Comparison of ENCODE assay signal across 7 cellular contexts in genomic region chr9:129483467-129484324, GRCh38.
DNase-seq lines count a peak whose midpoint lies in the region; ATAC-seq and TF ChIP-seq lines count a peak whose summit lies in the region.

No MANE protein-coding gene starts in this region.

- H3K27ac Mint-ChIP-seq in GM23338 = no peak overlapping the region

- peaks cover 78% of the 10 kb centered on the region for H3K27me3 Mint-ChIP-seq in GM23338 (ENCODE audit: insufficient read depth, low read depth, poor library complexity)

- 15% methylated on average over 29 of the region's 29 CpGs for WGBS in right cardiac atrium
- WGBS in prostate gland = 5% methylated on average over 23 of the region's 29 CpGs

- peak in 1 of 2 experiments; percentile 21; a peak in 1 of 4 replicates for TF ChIP-seq CTCF in GM23338 (conservative IDR thresholded peaks at IDR 0.05; ENCODE audit: low read depth in 2 of 2)
- TF ChIP-seq CTCF in astrocyte of the cerebellum (IDR thresholded peaks at IDR 0.05; ENCODE audit: low read depth, low read length, missing control alignments) = no peak
- TF ChIP-seq CTCF in prostate gland (IDR thresholded peaks at IDR 0.05) = no peak

- peaks cover 37% of the 10 kb centered on the region for H3K4me1 Mint-ChIP-seq in GM23338

- in situ Hi-C loops in astrocyte of the cerebellum (cut with HindIII; ENCODE audit: low sequenced_read_pairs) = no loop called here

- H3F3A ChIP-seq in GM23338 (replicated peaks; ENCODE audit: low read depth) = 0 out of 2 replicates have a peak, but pooled peaks cover 12% of the 10 kb centered on the region

- H3K9me3 ChIP-seq in right cardiac atrium (ENCODE audit: control insufficient read depth, low read length) (no peaks in the 10 kb centered on the region), prostate gland (no peaks in the 10 kb centered on the region)

- intact Hi-C loops in right cardiac atrium (cut with DNase I) (loop anchor here in 3 of 4 donors (5.0 to 10.0 kb wide), 4 partner anchors 71 to 339 kb away; no protein-coding TSS in a partner anchor), prostate gland (cut with DNase I) (loop anchor here (1.0 to 5.0 kb wide), 4 partner anchors 71 to 307 kb away; no protein-coding TSS in a partner anchor)

- no peaks in the 10 kb centered on the region for H3K9me2 ChIP-seq in GM23338 (ENCODE audit: insufficient read depth)

- H3K4me2 ChIP-seq in GM23338 = peak overlapping the region; percentile 91

- H3K27me3 ChIP-seq in GM23338 (ENCODE audit: insufficient read depth) = peaks cover 86% of the 10 kb centered on the region
- no peaks in the 10 kb centered on the region for H3K27me3 ChIP-seq in right cardiac atrium (ENCODE audit: control insufficient read depth, insufficient read depth)
- no peaks in the 10 kb centered on the region for H3K27me3 ChIP-seq in prostate gland (replicated peaks; ENCODE audit: insufficient read depth)

- no peaks in the 10 kb centered on the region for H3K79me2 ChIP-seq in GM23338 (replicated peaks; ENCODE audit: insufficient read depth)

- no peaks in the 10 kb centered on the region for H3K36me3 Mint-ChIP-seq in GM23338 (ENCODE audit: low read depth)

- no peaks in the 10 kb centered on the region; the same call in 2 of the 3 replicates for H3K9me3 Mint-ChIP-seq in GM23338

- H3K4me3 ChIP-seq in GM23338 = peak overlapping the region; percentile 69
- H3K4me3 ChIP-seq in astrocyte of the cerebellum (ENCODE audit: low read depth, low read length) = no peak overlapping the region
- peak overlapping the region; percentile 77 for H3K4me3 ChIP-seq in right cardiac atrium (ENCODE audit: low read length)
- peak overlapping the region; percentile 51 to 53 for H3K4me3 ChIP-seq in prostate gland

- H3K36me3 ChIP-seq in GM23338 (ENCODE audit: insufficient read depth) (no peaks in the 10 kb centered on the region), prostate gland (no peaks in the 10 kb centered on the region)

- DNase-seq in GM23338 (ENCODE audit: low spot score) (peak; percentile 65), NCI-H460 (ENCODE audit: extremely low read depth, low read depth) (peak; percentile 86), astrocyte of the cerebellum (ENCODE audit: low read depth) (peak; percentile 70), right cardiac atrium (peak; percentile 93 to 96 (median 95)), prostate gland (ENCODE audit: low spot score) (peak; percentile 93), NAMALWA (ENCODE audit: low spot score) (no peak)

- peak overlapping the region; percentile 71 for H3K4me3 Mint-ChIP-seq in GM23338

- no peak overlapping the region for H3K27ac ChIP-seq in GM23338 (ENCODE audit: low read depth)
- peak overlapping the region; percentile 100 for H3K27ac ChIP-seq in right cardiac atrium (ENCODE audit: low read length)
- peak overlapping the region; percentile 99 to 100 for H3K27ac ChIP-seq in prostate gland

- H4K20me1 ChIP-seq in GM23338 (replicated peaks; ENCODE audit: insufficient read depth) = no peaks in the 10 kb centered on the region; the same call in 1 of the 2 replicates

- ATAC-seq in GM23338 (peak; percentile 10), right cardiac atrium (peak; percentile 61 to 63), GM19351 (IDR thresholded peaks at IDR 0.05; ENCODE audit: unreplicated experiment) (no peak)

- peak; percentile 81 for TF ChIP-seq POLR2A in prostate gland (IDR thresholded peaks at IDR 0.05)

- H2AFZ ChIP-seq in GM23338 = peak overlapping the region; percentile 89

- peaks cover 22% of the 10 kb centered on the region for H3K4me1 ChIP-seq in GM23338 (ENCODE audit: insufficient read depth)
- peaks cover 25% of the 10 kb centered on the region for H3K4me1 ChIP-seq in right cardiac atrium (ENCODE audit: control insufficient read depth, insufficient read depth, low read length)
- H3K4me1 ChIP-seq in prostate gland (replicated peaks) = peaks cover 41% of the 10 kb centered on the region

TF ChIP-seq in GM23338, 12 proteins besides CTCF, POLR2A, EP300 and RAD21 (continues in another document):
- no peak for TF ChIP-seq STAT1 (IDR thresholded peaks at IDR 0.05; ENCODE audit: unreplicated experiment)
- TF ChIP-seq NANOG (IDR thresholded peaks at IDR 0.05; ENCODE audit: borderline replicate concordance) = no peak
- no peak for TF ChIP-seq POLR2AphosphoS5 (IDR thresholded peaks at IDR 0.05; ENCODE audit: low read depth)
- no peak for TF ChIP-seq REST (IDR thresholded peaks at IDR 0.05; ENCODE audit: unreplicated experiment)
- peak; percentile 2 for TF ChIP-seq EZH2phosphoT487 (IDR thresholded peaks at IDR 0.05; ENCODE audit: unreplicated experiment)
- TF ChIP-seq JUNB (IDR thresholded peaks at IDR 0.05; ENCODE audit: unreplicated experiment) = no peak
- TF ChIP-seq ZNF462 (CRISPR knock-in tag; IDR thresholded peaks at IDR 0.05) = no peak
